Comparison of ENCODE assay signal across 9 cellular contexts in the genomic region with DNA sequence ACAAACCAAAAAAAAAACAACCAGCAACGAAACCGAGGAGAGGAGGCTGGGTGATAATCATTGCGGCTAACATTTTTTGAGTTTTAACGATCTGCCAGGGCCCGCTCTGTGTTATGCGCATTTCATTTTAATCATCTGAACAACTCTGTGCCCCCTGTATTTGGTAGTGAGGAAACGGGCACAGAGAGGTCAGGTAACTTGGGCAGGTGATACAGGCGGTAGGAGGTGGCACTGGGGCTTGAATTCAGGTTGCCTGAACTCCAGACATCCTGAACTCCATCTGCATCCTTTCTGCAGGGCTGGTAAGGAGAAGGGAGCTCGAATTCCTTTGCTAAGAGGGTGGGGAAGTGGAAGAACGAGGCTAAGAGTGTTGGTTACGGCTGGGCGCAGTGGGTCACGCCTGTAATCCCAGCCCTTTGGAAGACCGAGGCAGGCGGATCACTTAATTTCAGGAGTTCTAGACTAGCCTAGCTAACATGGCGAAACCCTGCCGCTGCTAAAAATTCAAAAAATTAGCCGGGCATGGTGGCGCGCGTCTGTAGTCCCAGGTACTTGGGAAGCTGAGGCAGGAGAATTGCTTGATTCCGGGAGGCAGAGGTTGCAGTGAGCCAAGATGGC. TPM values are rescaled to one million over a fixed set of nuclear protein-coding genes. Genes with fewer than 3 reads are reported as not detected.
A peak's percentile ranks its signal among the peaks of the same experiment; 100 is the strongest.
DNase-seq lines count a peak whose midpoint lies in the region; ATAC-seq, FAIRE-seq and TF ChIP-seq lines count a peak whose summit lies in the region.
"Had no signal": no experiment of that assay in that cellular context is flagged by ENCODE, and none has a peak within 500 bp of the region (broad histone marks: within the 10 kb centered on the region; RNA-seq: fewer than 3 reads in every experiment).

No MANE protein-coding gene starts in this region.

- no peaks in the 10 kb centered on the region for H3K36me3 ChIP-seq in astrocyte (ENCODE audit: insufficient read depth, low read length)
- H3K36me3 ChIP-seq in aorta (ENCODE audit: control insufficient read depth in 1 of 2, insufficient read depth in 2 of 2, low read length in 1 of 2): no peaks in the 10 kb centered on the region

- H3K4me1 Mint-ChIP-seq in astrocyte (ENCODE audit: low read depth, unreplicated experiment) (peaks cover 17% of the 10 kb centered on the region), memory B cell (peaks cover 16% of the 10 kb centered on the region)

- no peak for ATAC-seq in left ventricle myocardium superior
- no peak for ATAC-seq in memory B cell (ENCODE audit: low read depth)
- ATAC-seq in aorta (ENCODE audit: low FRiP score): no peak
- ATAC-seq in HG03097 (IDR thresholded peaks at IDR 0.05; ENCODE audit: low FRiP score, unreplicated experiment): no peak
- ATAC-seq in esophagus mucosa: no peak
- no peak for ATAC-seq in HG03457 (IDR thresholded peaks at IDR 0.05; ENCODE audit: unreplicated experiment)

- peaks cover 3% of the 10 kb centered on the region for H3K4me1 ChIP-seq in astrocyte (ENCODE audit: insufficient read depth, low read length)
- no peaks in the 10 kb centered on the region for H3K4me1 ChIP-seq in aorta (ENCODE audit: control insufficient read depth in 1 of 2, insufficient read depth in 2 of 2, low read length in 2 of 2)

- H3K36me3 Mint-ChIP-seq in astrocyte (ENCODE audit: low read depth, unreplicated experiment) (no peaks in the 10 kb centered on the region), memory B cell (peaks cover 3% of the 10 kb centered on the region)

- H3K27ac ChIP-seq in astrocyte (ENCODE audit: low read depth, low read length) (no peak overlapping the region), aorta (ENCODE audit: low read depth in 1 of 2, low read length in 2 of 2) (no peak overlapping the region)

- H4K20me1 ChIP-seq in astrocyte (ENCODE audit: insufficient read depth, low read length): no peaks in the 10 kb centered on the region

- peak overlapping the region; percentile 87 for H3K4me3 ChIP-seq in astrocyte (ENCODE audit: insufficient read depth, low read depth, low read length)
- H3K4me3 ChIP-seq in aorta (ENCODE audit: low read length in 2 of 2): peak overlapping the region in 1 of 2 donors; percentile 77

- H3K27ac Mint-ChIP-seq in astrocyte (ENCODE audit: unreplicated experiment) (peak overlapping the region; percentile 34), memory B cell (no peak overlapping the region)

- peak overlapping the region; percentile 92 for H3K4me2 ChIP-seq in astrocyte (ENCODE audit: low read length)

- H3K79me2 ChIP-seq in astrocyte (ENCODE audit: insufficient read depth, low read length): peaks cover 5% of the 10 kb centered on the region

- no peak for FAIRE-seq in astrocyte (lab: Jason Lieb, UNC)

- no peaks in the 10 kb centered on the region for H3K27me3 Mint-ChIP-seq in astrocyte (ENCODE audit: low read depth, unreplicated experiment)
- H3K27me3 Mint-ChIP-seq in memory B cell: no peaks in the 10 kb centered on the region

- no peak for TF ChIP-seq CTCF in astrocyte (IDR thresholded peaks at IDR 0.05; ENCODE audit: insufficient read depth, low read depth, low read length)

- H3K27me3 ChIP-seq in astrocyte (ENCODE audit: insufficient read depth, low read length): no peaks in the 10 kb centered on the region
- H3K27me3 ChIP-seq in aorta (ENCODE audit: control insufficient read depth in 1 of 2, insufficient read depth in 2 of 2, low read length in 1 of 2): no peaks in the 10 kb centered on the region

- H3K9me3 Mint-ChIP-seq in astrocyte (ENCODE audit: unreplicated experiment) (no peaks in the 10 kb centered on the region), memory B cell (no peaks in the 10 kb centered on the region)

- no peaks in the 10 kb centered on the region for H3K9me3 ChIP-seq in astrocyte (ENCODE audit: insufficient read depth, low read depth, low read length)
- H3K9me3 ChIP-seq in aorta (ENCODE audit: control insufficient read depth, low read length): no peaks in the 10 kb centered on the region

- H3K4me3 Mint-ChIP-seq in astrocyte (ENCODE audit: unreplicated experiment): peak overlapping the region; percentile 89
- H3K4me3 Mint-ChIP-seq in memory B cell: peak overlapping the region; percentile 24

- 76 to 85% methylated on average over 22 of the region's 22 CpGs for WGBS in aorta, 2 donors

- peak overlapping the region; percentile 81 for H3K9ac ChIP-seq in astrocyte (ENCODE audit: low read length)

- intact Hi-C loops in cardiac septum (cut with DNase I) (loop anchor here (5.0 kb wide), 2 partner anchors 45 to 240 kb away; no protein-coding TSS in a partner anchor), left ventricle myocardium superior (cut with micrococcal nuclease) (no loop called here), aorta (cut with DNase I) (loop anchor here in 1 of 2 donors (5.0 kb wide), 1 partner anchor 45 kb away; no protein-coding TSS in a partner anchor)

- H2AFZ ChIP-seq in astrocyte (ENCODE audit: low read depth, low read length): peak overlapping the region; percentile 89

- DNase-seq in cardiac septum (ENCODE audit: low spot score) (peak; percentile 53), left ventricle myocardium superior (no peak), astrocyte (ENCODE audit: low read depth) (no peak), memory B cell (ENCODE audit: low spot score in 2 of 2) (no peak), aorta (peak; percentile 29 to 56)

RNA-seq across cellular contexts. Expression of a gene that starts 1.1 kb away (rescaled TPM):
- total RNA-seq in cardiac septum (15.3 TPM), left ventricle myocardium superior (13.1 TPM), astrocyte (15.4 and 16.3 TPM in 2 replicates), aorta (10 to 100 TPM; 15.3 to 23.7 TPM), esophagus mucosa (8.0 TPM)
- 10 to 100 TPM; 12.3 to 22.2 TPM for polyA plus RNA-seq in aorta

RNA-seq across cellular contexts. Expression of a gene that starts 6.6 kb away (rescaled TPM):
- total RNA-seq in cardiac septum (not detected), left ventricle myocardium superior (not detected), astrocyte (not detected in 2 replicates), aorta (not detected), esophagus mucosa (not detected)
- polyA plus RNA-seq in aorta: not detected
- total RNA-seq: activated CD8-positive, alpha-beta memory T cell treated with anti-CD3 and anti-CD28 coated beads for 36 hours had no signal

RNA-seq across cellular contexts. Expression of a gene that starts 58.4 kb away (rescaled TPM):
- total RNA-seq in cardiac septum (25.5 TPM), left ventricle myocardium superior (48.6 TPM), astrocyte (61.1 and 64.9 TPM in 2 replicates), aorta (10 to 100 TPM; 32.4 to 47.5 TPM), esophagus mucosa (24.5 TPM)
- polyA plus RNA-seq in aorta: 10 to 100 TPM; 20.2 to 39.0 TPM

RNA-seq across cellular contexts. Expression of a gene that starts 58.6 kb away (rescaled TPM):
- total RNA-seq in cardiac septum: 1.8 TPM
- total RNA-seq in left ventricle myocardium superior: 2.0 TPM
- total RNA-seq in astrocyte: 3.9 and 4.7 TPM in 2 replicates
- 1 to 10 TPM; 2.9 to 3.2 TPM for total RNA-seq in aorta
- polyA plus RNA-seq in aorta: 1 to 10 TPM in 1 of 2 donors, under 1 TPM in 1; 0.25 to 1.1 TPM
- total RNA-seq in esophagus mucosa: 1.00 TPM

Comparison
In these comparisons a context has a peak if more than half of its experiments do, and no peak if none do; other contexts are left out.
1. DNase-seq: peak in cardiac septum (single experiment) and aorta (2 of 2); none in left ventricle myocardium superior (single experiment), astrocyte (single experiment) and memory B cell (0 of 2).